15 cellular contexts compared by ENCODE assay signal in the genomic region with DNA sequence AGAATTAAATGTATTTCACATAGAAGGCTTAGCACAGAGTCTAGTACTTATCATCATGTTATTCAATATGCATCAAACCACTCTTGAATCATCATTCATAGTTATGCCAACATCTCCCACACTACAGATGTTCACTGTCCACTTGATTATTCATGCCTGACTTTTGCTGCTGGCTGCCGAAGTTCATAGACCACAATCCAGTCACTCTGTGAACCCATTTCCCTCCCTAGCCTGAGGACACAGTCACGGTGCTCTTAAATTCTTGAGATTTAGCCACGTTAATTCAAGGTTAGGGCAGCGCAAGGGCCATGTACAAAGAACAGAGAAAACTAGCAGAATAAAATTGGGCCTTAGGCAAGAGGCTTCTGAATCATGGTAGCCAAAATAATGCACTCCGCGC. TPM values are rescaled to one million over a fixed set of nuclear protein-coding genes. Genes with fewer than 3 reads are reported as not detected.
DNase-seq lines count a peak whose midpoint lies in the region; ATAC-seq and TF ChIP-seq lines count a peak whose summit lies in the region.
"Had no signal": no experiment of that assay in that cellular context is flagged by ENCODE, and none has a peak within 500 bp of the region (broad histone marks: within the 10 kb centered on the region; RNA-seq: fewer than 3 reads in every experiment).

No MANE protein-coding gene starts in this region.

- H3K9me3 Mint-ChIP-seq in MCF 10A (ENCODE audit: unreplicated experiment) = no peaks in the 10 kb centered on the region
- H3K9me3 Mint-ChIP-seq: activated naive CD8-positive, alpha-beta T cell treated with anti-CD3 and anti-CD28 coated beads, Interleukin-2, amount 10 ng/mL, durations not matched to agents 7 days and 5 days had no signal

- CTCF ChIA-PET in MCF 10A (lab: Yijun Ruan, JAX) = no interaction called here

- H3K4me3 Mint-ChIP-seq in MCF 10A (ENCODE audit: unreplicated experiment) = no peak overlapping the region
- H3K4me3 Mint-ChIP-seq: activated naive CD8-positive, alpha-beta T cell treated with anti-CD3 and anti-CD28 coated beads, Interleukin-2, amount 10 ng/mL, durations not matched to agents 7 days and 5 days had no signal

- TF ChIP-seq EP300 in gastroesophageal sphincter (IDR thresholded peaks at IDR 0.05) = no peak

- H3K9ac ChIP-seq in smooth muscle cell (ENCODE audit: low read depth) = no peak overlapping the region

- no peaks in the 10 kb centered on the region for H3F3A ChIP-seq in smooth muscle cell (ENCODE audit: low read depth)

- peaks cover 8% of the 10 kb centered on the region for H3K4me1 Mint-ChIP-seq in MCF 10A (ENCODE audit: insufficient read depth, unreplicated experiment)
- H3K4me1 Mint-ChIP-seq: activated naive CD8-positive, alpha-beta T cell treated with anti-CD3 and anti-CD28 coated beads, Interleukin-2, amount 10 ng/mL, durations not matched to agents 7 days and 5 days had no signal

- POLR2A ChIA-PET in MCF 10A (lab: Yijun Ruan, JAX) = no interaction called here

- H3K4me2 ChIP-seq in smooth muscle cell = peak overlapping the region; percentile 57

- H3K36me3 ChIP-seq in breast epithelium = no peaks in the 10 kb centered on the region
- H3K36me3 ChIP-seq in smooth muscle cell (ENCODE audit: low read depth) = no peaks in the 10 kb centered on the region
- H3K36me3 ChIP-seq in ascending aorta = no peaks in the 10 kb centered on the region
- peaks cover 0 to 33% of the 10 kb centered on the region in 2 donors for H3K36me3 ChIP-seq in gastroesophageal sphincter
- H3K36me3 ChIP-seq: thyroid gland had no signal

- H3K27me3 ChIP-seq in breast epithelium (no peaks in the 10 kb centered on the region), smooth muscle cell (ENCODE audit: low read depth) (no peaks in the 10 kb centered on the region), ascending aorta (no peaks in the 10 kb centered on the region), gastroesophageal sphincter (no peaks in the 10 kb centered on the region)
- H3K27me3 ChIP-seq: thyroid gland had no signal

- intact Hi-C loops in MCF 10A (cut with micrococcal nuclease) (no loop called here), breast epithelium (cut with DNase I; ENCODE audit: low total_unique reads) (no loop called here), ascending aorta (cut with DNase I) (no loop called here)

- no peak overlapping the region for H3K27ac ChIP-seq in breast epithelium
- H3K27ac ChIP-seq in smooth muscle cell (ENCODE audit: low read depth) = peak overlapping the region; percentile 28
- H3K27ac ChIP-seq in ascending aorta = no peak overlapping the region
- H3K27ac ChIP-seq in gastroesophageal sphincter = no peak overlapping the region
- H3K27ac ChIP-seq: thyroid gland had no signal

- no peak overlapping the region for H2AFZ ChIP-seq in smooth muscle cell (ENCODE audit: low read depth)

- no peak overlapping the region for H3K4me3 ChIP-seq in breast epithelium
- H3K4me3 ChIP-seq in fibroblast of mammary gland (ENCODE audit: control insufficient read depth, low read depth, low read length) = no peak overlapping the region
- H3K4me3 ChIP-seq in smooth muscle cell = no peak overlapping the region
- H3K4me3 ChIP-seq in ascending aorta = no peak overlapping the region
- no peak overlapping the region for H3K4me3 ChIP-seq in gastroesophageal sphincter
- H3K4me3 ChIP-seq: thyroid gland had no signal

- no peaks in the 10 kb centered on the region for H3K9me3 ChIP-seq in breast epithelium
- no peaks in the 10 kb centered on the region for H3K9me3 ChIP-seq in smooth muscle cell (replicated peaks; ENCODE audit: low read depth)
- H3K9me3 ChIP-seq in ascending aorta = no peaks in the 10 kb centered on the region
- H3K9me3 ChIP-seq in gastroesophageal sphincter = no peaks in the 10 kb centered on the region
- H3K9me3 ChIP-seq: thyroid gland had no signal

- H4K20me1 ChIP-seq in smooth muscle cell (ENCODE audit: low read depth) = peaks cover 32% of the 10 kb centered on the region

- in situ Hi-C loops in SK-MEL-5 (cut with HindIII; ENCODE audit: low pct_unique_long_range_greater_than_20kb, low sequenced_read_pairs) (no loop called here), GM13977 (cut with MboI; ENCODE audit: low pct_unique_long_range_greater_than_20kb, low sequenced_read_pairs, unreplicated experiment) (no loop called here)

- no peaks in the 10 kb centered on the region for H3K27me3 Mint-ChIP-seq in MCF 10A (ENCODE audit: insufficient read depth, unreplicated experiment)
- H3K27me3 Mint-ChIP-seq: activated naive CD8-positive, alpha-beta T cell treated with anti-CD3 and anti-CD28 coated beads, Interleukin-2, amount 10 ng/mL, durations not matched to agents 7 days and 5 days had no signal

- TF ChIP-seq POLR2A in breast epithelium (IDR thresholded peaks at IDR 0.05) (no peak), gastroesophageal sphincter (IDR thresholded peaks at IDR 0.05) (no peak)

- no peaks in the 10 kb centered on the region for H3K36me3 Mint-ChIP-seq in MCF 10A (ENCODE audit: insufficient read depth, unreplicated experiment)
- H3K36me3 Mint-ChIP-seq: activated naive CD8-positive, alpha-beta T cell treated with anti-CD3 and anti-CD28 coated beads, Interleukin-2, amount 10 ng/mL, durations not matched to agents 7 days and 5 days had no signal

- no peak for ATAC-seq in gastroesophageal sphincter

- DNase-seq in MCF 10A (ENCODE audit: unreplicated experiment) = peak; percentile 39
- no peak for DNase-seq in breast epithelium (ENCODE audit: low spot score in 2 of 2)
- peak; percentile 82 for DNase-seq in SK-MEL-5 (ENCODE audit: low read depth, low spot score)
- DNase-seq in fibroblast of mammary gland (ENCODE audit: low read depth) = peak; percentile 97
- DNase-seq in smooth muscle cell (lab: John Stamatoyannopoulos, UW; ENCODE audit: unreplicated experiment) = no peak
- no peak for DNase-seq in ascending aorta (ENCODE audit: low spot score in 2 of 2)
- no peak for DNase-seq in GM13977 (ENCODE audit: low spot score)
- DNase-seq: 8988T; activated CD4-positive, CD25-positive, alpha-beta regulatory T cell treated with anti-CD3 and anti-CD28 coated beads, Interleukin-2, amount 50 U/mL, for 72 hours; activated naive CD8-positive, alpha-beta T cell treated with anti-CD3 and anti-CD28 coated beads, Interleukin-2, amount 10 ng/mL, durations not matched to agents 7 days and 5 days; effector CD8-positive, alpha-beta T cell; NK-92 treated with Interleukin-12 subunit alpha and Interleukin-12 subunit beta, amount 100 ng/mL, for 24 hours; nucleus accumbens; thyroid gland had no signal

- peaks cover 12% of the 10 kb centered on the region for H3K79me2 ChIP-seq in smooth muscle cell (ENCODE audit: low read depth)

- H3K27ac Mint-ChIP-seq in MCF 10A (ENCODE audit: low read depth, unreplicated experiment) = no peak overlapping the region
- H3K27ac Mint-ChIP-seq: activated naive CD8-positive, alpha-beta T cell treated with anti-CD3 and anti-CD28 coated beads, Interleukin-2, amount 10 ng/mL, durations not matched to agents 7 days and 5 days had no signal

- BruUV-seq in MCF 10A (replicated peaks; lab: Mats Ljungman, UMichigan) = no TSS peak

- no peaks in the 10 kb centered on the region for H3K4me1 ChIP-seq in breast epithelium
- peaks cover 12% of the 10 kb centered on the region for H3K4me1 ChIP-seq in smooth muscle cell (ENCODE audit: low read depth)
- H3K4me1 ChIP-seq in ascending aorta = no peaks in the 10 kb centered on the region
- H3K4me1 ChIP-seq in gastroesophageal sphincter = peaks cover 0 to 57% (median 0%) of the 10 kb centered on the region in 3 donors

- TF ChIP-seq CTCF in MCF 10A (IDR thresholded peaks at IDR 0.05; ENCODE audit: unreplicated experiment) = no peak
- no peak for TF ChIP-seq CTCF in breast epithelium (IDR thresholded peaks at IDR 0.05)
- TF ChIP-seq CTCF in fibroblast of mammary gland (conservative IDR thresholded peaks at IDR 0.05; ENCODE audit: control insufficient read depth, insufficient read depth, low read depth, low read length) = no peak
- no peak for TF ChIP-seq CTCF in smooth muscle cell (IDR thresholded peaks at IDR 0.05; ENCODE audit: borderline replicate concordance, insufficient read depth, poor library complexity, severe bottlenecking)
- no peak for TF ChIP-seq CTCF in ascending aorta (IDR thresholded peaks at IDR 0.05)
- TF ChIP-seq CTCF in GM13977 (IDR thresholded peaks at IDR 0.05; ENCODE audit: extremely low read depth, insufficient read depth, missing control alignments) = no peak
- no peak for TF ChIP-seq CTCF in gastroesophageal sphincter (IDR thresholded peaks at IDR 0.05)

- 40% methylated on average over 6 of the region's 6 CpGs for WGBS in smooth muscle cell (ENCODE audit: low lambda C conversion rate)
- WGBS in gastroesophageal sphincter (ENCODE audit: low coverage in 1 of 2), 2 donors = 67 to 85% methylated on average over 4 to 6 of the region's 6 CpGs

RNA-seq across cellular contexts. Expression of gene ABCA1, which starts 32.4 kb away (rescaled TPM):
- total RNA-seq in MCF 10A (2022) (0.15 and 0.28 TPM in 2 replicates), breast epithelium (100 to 1,000 TPM in 1 of 3 donors, 10 to 100 TPM in 2; 57.0 to 100 (median 67.8) TPM), smooth muscle cell (29.6 and 29.8 TPM in 2 replicates), ascending aorta (14.0 TPM), gastroesophageal sphincter (10 to 100 TPM; 46.2 to 91.5 (median 64.9) TPM)
- total RNA-seq in SK-MEL-5 (2014; rRNA removed; shearing (Covaris generic)) = 11.0 and 12.2 TPM in 2 replicates
- 8.4 and 11.3 TPM in 2 replicates for polyA plus RNA-seq in SK-MEL-5 (2015; cell fraction: cytosol; rRNA removed)
- 17.9 and 21.2 TPM in 2 replicates for polyA plus RNA-seq in SK-MEL-5 (2015; cell fraction: nucleus; rRNA removed)
- polyA plus RNA-seq in smooth muscle cell = 2.8 and 2.9 TPM in 2 replicates

Comparison
In these comparisons a context has a peak if more than half of its experiments do, and no peak if none do; other contexts are left out.
1. DNase-seq: peak in MCF 10A (single experiment), SK-MEL-5 (single experiment) and fibroblast of mammary gland (single experiment); none in breast epithelium (0 of 2), smooth muscle cell (single experiment), ascending aorta (0 of 2) and GM13977 (single experiment).